ENCODE assay signal across 25 cellular contexts in genomic region chr10:117720931-117721826, GRCh38.
DNase-seq lines count a peak whose midpoint lies in the region; ATAC-seq and TF ChIP-seq lines count a peak whose summit lies in the region.
"Had no signal": no experiment of that assay in that cellular context is flagged by ENCODE, and none has a peak within 500 bp of the region (broad histone marks: within the 10 kb centered on the region; RNA-seq: fewer than 3 reads in every experiment).

No MANE protein-coding gene starts in this region.

- H3K9me3 ChIP-seq in iPS-18a (ENCODE audit: control insufficient read depth, low read depth, low read length) (no peaks in the 10 kb centered on the region), neuronal stem cell (replicated peaks in 1 of 2; ENCODE audit: control insufficient read depth in 2 of 2, insufficient read depth in 1 of 2, low read depth in 1 of 2, low read length in 2 of 2) (no peaks in the 10 kb centered on the region)
- H3K9me3 ChIP-seq: ascending aorta, testis had no signal

- H2BK12ac ChIP-seq in neuronal stem cell (ENCODE audit: low read length): no peak overlapping the region

- H3K4me1 ChIP-seq in iPS-18a (ENCODE audit: control insufficient read depth, low read depth, low read length) (peaks cover 12% of the 10 kb centered on the region), neuronal stem cell (ENCODE audit: control insufficient read depth in 2 of 2, insufficient read depth in 1 of 2, low read depth in 1 of 2, low read length in 2 of 2) (peaks cover 0 to 20% of the 10 kb centered on the region in 2 donors)
- H3K4me1 ChIP-seq: ascending aorta, right atrium auricular region, testis had no signal

- no peak overlapping the region for H2AFZ ChIP-seq in neuronal stem cell (ENCODE audit: low read length)

- TF ChIP-seq CTCF in MCF 10A (IDR thresholded peaks at IDR 0.05; ENCODE audit: unreplicated experiment) (no peak), natural killer cell (IDR thresholded peaks at IDR 0.05) (no peak)

- H2AK5ac ChIP-seq in neuronal stem cell (ENCODE audit: low read depth, low read length): no peak overlapping the region

- no peak overlapping the region for H2BK5ac ChIP-seq in neuronal stem cell (ENCODE audit: low read length)

- H3K18ac ChIP-seq in neuronal stem cell (ENCODE audit: low read length): peak overlapping the region; percentile 38

- ATAC-seq in GM19328 (IDR thresholded peaks at IDR 0.05; ENCODE audit: unreplicated experiment): no peak
- ATAC-seq in natural killer cell: no peak
- ATAC-seq: stimulated activated memory B cell treated with anti-CD40 and anti-IgM and Interleukin-4, amounts not matched to agents 10 μg/mL and 1 μg/mL and 100 μg/mL, for 72 hours had no signal

- no peak overlapping the region for H4K91ac ChIP-seq in neuronal stem cell (ENCODE audit: low read depth, low read length, poor library complexity)

- H3K27me3 Mint-ChIP-seq in MCF 10A (ENCODE audit: insufficient read depth, unreplicated experiment) (no peaks in the 10 kb centered on the region), natural killer cell (ENCODE audit: low read depth in 2 of 2) (peaks cover 0 to 4% of the 10 kb centered on the region in 2 donors)

- H3K36me3 ChIP-seq in iPS-18a (ENCODE audit: control insufficient read depth, low read depth, low read length) (no peaks in the 10 kb centered on the region), neuronal stem cell (replicated peaks in 1 of 2; ENCODE audit: control insufficient read depth in 2 of 2, insufficient read depth in 2 of 2, low read length in 2 of 2) (no peaks in the 10 kb centered on the region)
- H3K36me3 ChIP-seq: ascending aorta, right atrium auricular region had no signal

- H3K4me3 ChIP-seq in iPS-18a (ENCODE audit: low read length): peak overlapping the region; percentile 21
- no peak overlapping the region for H3K4me3 ChIP-seq in neuronal stem cell (ENCODE audit: low read length in 2 of 2)
- H3K4me3 ChIP-seq: ascending aorta, right atrium auricular region, testis had no signal

- H3K27ac Mint-ChIP-seq in MCF 10A (ENCODE audit: low read depth, unreplicated experiment) (no peak overlapping the region), natural killer cell (no peak overlapping the region)
- H3K27ac Mint-ChIP-seq: activated naive CD8-positive, alpha-beta T cell treated with anti-CD3 and anti-CD28 coated beads for 36 hours; activated T-helper 1 cell treated with anti-CD3 and anti-CD28 coated beads, Interleukin-12 subunit alpha, Interleukin-12 subunit beta, Interleukin-2, Interleukin-4 antibody, amounts not matched to agents 30 ng/mL and 10 ng/mL and 1 ng/mL, durations not matched to agents 14 hours and 24 hours and 36 hours; CD4-positive, alpha-beta memory T cell; dendritic cell treated with granulocyte-macrophage colony-stimulating factor and Interleukin-4, amounts not matched to agents 40 ng/mL and 50 ng/mL, for 4 days; stimulated activated memory B cell treated with anti-CD40 and anti-IgM and Interleukin-4, amounts not matched to agents 10 μg/mL and 1 μg/mL and 100 μg/mL, for 72 hours had no signal

- no peak overlapping the region for H3K23ac ChIP-seq in neuronal stem cell (ENCODE audit: low read depth, low read length, poor library complexity)

- no peak overlapping the region for H3K4ac ChIP-seq in neuronal stem cell (ENCODE audit: low read length)

- no peak overlapping the region for H4K8ac ChIP-seq in neuronal stem cell (ENCODE audit: low read depth, low read length)

- CTCF ChIA-PET in MCF 10A (lab: Yijun Ruan, JAX): interaction anchor here (0.6 kb wide), 2 partner anchors 10 to 24 kb away, joined by 3 to 4 read pairs; no protein-coding TSS in a partner anchor

- H3K9ac ChIP-seq in iPS-18a (ENCODE audit: low read length) (no peak overlapping the region), neuronal stem cell (ENCODE audit: low read depth, low read length, poor library complexity) (no peak overlapping the region)

- no peaks in the 10 kb centered on the region for H3K79me1 ChIP-seq in neuronal stem cell (ENCODE audit: low read depth, low read length)

- no CpG with 5 or more reads among the region's 21 CpGs for WGBS in neuronal stem cell (ENCODE audit: extremely low coverage in 2 of 2, insufficient read length in 2 of 2, insufficient replicate concordance in 1 of 2), 2 donors

- H3K4me1 Mint-ChIP-seq in MCF 10A (ENCODE audit: insufficient read depth, unreplicated experiment) (peaks cover 17% of the 10 kb centered on the region), natural killer cell (no peaks in the 10 kb centered on the region)
- H3K4me1 Mint-ChIP-seq: activated naive CD8-positive, alpha-beta T cell treated with anti-CD3 and anti-CD28 coated beads for 36 hours; CD4-positive, alpha-beta memory T cell; stimulated activated memory B cell treated with anti-CD40 and anti-IgM and Interleukin-4, amounts not matched to agents 10 μg/mL and 1 μg/mL and 100 μg/mL, for 72 hours had no signal

- H3K9me3 Mint-ChIP-seq in MCF 10A (ENCODE audit: unreplicated experiment) (no peaks in the 10 kb centered on the region), natural killer cell (no peaks in the 10 kb centered on the region)
- H3K9me3 Mint-ChIP-seq: activated naive CD8-positive, alpha-beta T cell treated with anti-CD3 and anti-CD28 coated beads for 36 hours; activated T-helper 1 cell treated with anti-CD3 and anti-CD28 coated beads, Interleukin-12 subunit alpha, Interleukin-12 subunit beta, Interleukin-2, Interleukin-4 antibody, amounts not matched to agents 30 ng/mL and 10 ng/mL and 1 ng/mL, durations not matched to agents 14 hours and 24 hours and 36 hours; dendritic cell treated with granulocyte-macrophage colony-stimulating factor and Interleukin-4, amounts not matched to agents 40 ng/mL and 50 ng/mL, for 4 days; stimulated activated memory B cell treated with anti-CD40 and anti-IgM and Interleukin-4, amounts not matched to agents 10 μg/mL and 1 μg/mL and 100 μg/mL, for 72 hours had no signal

- H3K27me3 ChIP-seq in iPS-18a (ENCODE audit: control insufficient read depth, insufficient read depth, low read length) (no peaks in the 10 kb centered on the region), neuronal stem cell (ENCODE audit: control insufficient read depth in 3 of 3, insufficient read depth in 3 of 3, low read depth in 1 of 3, low read length in 3 of 3) (peaks cover 0 to 2% (median 0%) of the 10 kb centered on the region in 3 experiments)
- H3K27me3 ChIP-seq: ascending aorta, right atrium auricular region, testis had no signal

- H2BK120ac ChIP-seq in neuronal stem cell (ENCODE audit: low read depth, low read length): no peak overlapping the region

- intact Hi-C loops in MCF 10A (cut with micrococcal nuclease): no loop called here
- intact Hi-C loops in natural killer cell (cut with micrococcal nuclease): no loop called here

- no TSS peak for BruUV-seq in MCF 10A (replicated peaks; lab: Mats Ljungman, UMichigan)

- peak; percentile 7 for DNase-seq in DMS 273 (lab: John Stamatoyannopoulos, UW; ENCODE audit: unreplicated experiment)
- no peak for DNase-seq in DMS 273 treated with DMSO at 0.1 percent for 48 hours (lab: John Stamatoyannopoulos, UW)
- peak; percentile 54 for DNase-seq in neuronal stem cell (ENCODE audit: low spot score)
- no peak for DNase-seq in MCF 10A (ENCODE audit: unreplicated experiment)
- DNase-seq in COR-L47 (lab: John Stamatoyannopoulos, UW): no peak
- no peak for DNase-seq in natural killer cell
- DNase-seq: activated naive CD8-positive, alpha-beta T cell treated with anti-CD3 and anti-CD28 coated beads for 36 hours; caudate nucleus; CD4-positive, alpha-beta memory T cell; mammary epithelial cell; NCI-H1105; NCI-H2029; NCI-H345; NCI-H82; stimulated activated CD4-positive, alpha-beta T cell treated with anti-CD3 and anti-CD28 coated beads, Interleukin-4, amount 100 ng/mL, for 1 hour; T1000; testis had no signal

- no peak overlapping the region for H3K4me3 Mint-ChIP-seq in MCF 10A (ENCODE audit: unreplicated experiment)
- H3K4me3 Mint-ChIP-seq in natural killer cell: no peak overlapping the region
- H3K4me3 Mint-ChIP-seq: activated naive CD8-positive, alpha-beta T cell treated with anti-CD3 and anti-CD28 coated beads for 36 hours; activated T-helper 1 cell treated with anti-CD3 and anti-CD28 coated beads, Interleukin-12 subunit alpha, Interleukin-12 subunit beta, Interleukin-2, Interleukin-4 antibody, amounts not matched to agents 30 ng/mL and 10 ng/mL and 1 ng/mL, durations not matched to agents 14 hours and 24 hours and 36 hours; CD4-positive, alpha-beta memory T cell; dendritic cell treated with granulocyte-macrophage colony-stimulating factor and Interleukin-4, amounts not matched to agents 40 ng/mL and 50 ng/mL, for 4 days; stimulated activated memory B cell treated with anti-CD40 and anti-IgM and Interleukin-4, amounts not matched to agents 10 μg/mL and 1 μg/mL and 100 μg/mL, for 72 hours had no signal

- H3K4me2 ChIP-seq in neuronal stem cell (ENCODE audit: insufficient read depth, low read length, poor library complexity, severe bottlenecking): no peak overlapping the region

- H3K27ac ChIP-seq in iPS-18a (ENCODE audit: low read length): no peak overlapping the region
- peak overlapping the region; percentile 37 for H3K27ac ChIP-seq in neuronal stem cell (replicated peaks; ENCODE audit: low read length)
- H3K27ac ChIP-seq: 22Rv1, ascending aorta, right atrium auricular region, testis had no signal

- POLR2A ChIA-PET in MCF 10A (lab: Yijun Ruan, JAX): interaction anchor here (2.0 to 2.5 kb wide), 2 partner anchors 11 to 83 kb away, joined by 4 to 12 read pairs; no protein-coding TSS in a partner anchor

- H3K14ac ChIP-seq in neuronal stem cell (ENCODE audit: low read length): no peak overlapping the region

- H2BK15ac ChIP-seq in neuronal stem cell (ENCODE audit: low read length): no peak overlapping the region

- no peaks in the 10 kb centered on the region for H3K36me3 Mint-ChIP-seq in MCF 10A (ENCODE audit: insufficient read depth, unreplicated experiment)
- no peaks in the 10 kb centered on the region for H3K36me3 Mint-ChIP-seq in natural killer cell
- H3K36me3 Mint-ChIP-seq: activated naive CD8-positive, alpha-beta T cell treated with anti-CD3 and anti-CD28 coated beads for 36 hours; CD4-positive, alpha-beta memory T cell; stimulated activated memory B cell treated with anti-CD40 and anti-IgM and Interleukin-4, amounts not matched to agents 10 μg/mL and 1 μg/mL and 100 μg/mL, for 72 hours had no signal

Comparison
In these comparisons a context has a peak if more than half of its experiments do, and no peak if none do; other contexts are left out.
1. DNase-seq: peak in DMS 273 (single experiment) and neuronal stem cell (single experiment); none in DMS 273 treated with DMSO at 0.1 percent for 48 hours (single experiment), MCF 10A (single experiment), COR-L47 (single experiment) and natural killer cell (single experiment).